Comparison of ENCODE assay signal across 14 cellular contexts in genomic region chr9:8366161-8366926, GRCh38.
A peak's percentile ranks its signal among the peaks of the same experiment; 100 is the strongest.
DNase-seq lines count a peak whose midpoint lies in the region; ATAC-seq, FAIRE-seq and TF ChIP-seq lines count a peak whose summit lies in the region.
"Had no signal": no experiment of that assay in that cellular context is flagged by ENCODE, and none has a peak within 500 bp of the region (broad histone marks: within the 10 kb centered on the region; RNA-seq: fewer than 3 reads in every experiment).

No MANE protein-coding gene starts in this region.

- WGBS in ovary, 3 donors, result 78 to 89% (median 88%) methylated on average over 3 of the region's 3 CpGs

- H3K27me3 ChIP-seq in ovary (no peaks in the 10 kb centered on the region), gastrocnemius medialis (no peaks in the 10 kb centered on the region)
- H3K27me3 ChIP-seq: upper lobe of right lung had no signal

- H3K36me3 ChIP-seq in ovary (no peaks in the 10 kb centered on the region), gastrocnemius medialis (no peaks in the 10 kb centered on the region)
- H3K36me3 ChIP-seq: upper lobe of right lung had no signal

- FAIRE-seq in H54 (lab: Jason Lieb, UNC), result peak; percentile 91

- no peak for TF ChIP-seq EP300 in ovary (IDR thresholded peaks at IDR 0.05)

- TF ChIP-seq CTCF in CD14-positive monocyte (IDR thresholded peaks at IDR 0.05) (no peak), astrocyte of the spinal cord (IDR thresholded peaks at IDR 0.05; ENCODE audit: low read depth, low read length) (no peak), ovary (IDR thresholded peaks at IDR 0.05) (no peak), gastrocnemius medialis (IDR thresholded peaks at IDR 0.05 in 4 of 5, conservative IDR thresholded peaks at IDR 0.05 in 1 of 5) (no peak)

- no peaks in the 10 kb centered on the region for H3K36me3 Mint-ChIP-seq in CD14-positive monocyte
- H3K36me3 Mint-ChIP-seq in naive thymus-derived CD8-positive, alpha-beta T cell, result no peaks in the 10 kb centered on the region

- H3K4me3 ChIP-seq in astrocyte of the spinal cord (ENCODE audit: low read depth, low read length) (no peak overlapping the region), ovary (no peak overlapping the region), gastrocnemius medialis (no peak overlapping the region)
- H3K4me3 ChIP-seq: lung, upper lobe of right lung had no signal

- TF ChIP-seq POLR2A in H54 (IDR thresholded peaks at IDR 0.05; ENCODE audit: low read depth, low read length) (no peak), ovary (IDR thresholded peaks at IDR 0.05) (no peak), gastrocnemius medialis (IDR thresholded peaks at IDR 0.05) (no peak)

- POLR2A ChIA-PET in naive thymus-derived CD8-positive, alpha-beta T cell (lab: Charles Lee), result no interaction called here

- peak overlapping the region in 4 of 7 donors; percentile 12 to 49 (median 34) for H3K27ac Mint-ChIP-seq in CD14-positive monocyte
- no peak overlapping the region for H3K27ac Mint-ChIP-seq in naive thymus-derived CD8-positive, alpha-beta T cell

- no peaks in the 10 kb centered on the region for H3K9me3 ChIP-seq in ovary
- no peaks in the 10 kb centered on the region for H3K9me3 ChIP-seq in gastrocnemius medialis
- H3K9me3 ChIP-seq: upper lobe of right lung had no signal

- H3K27ac ChIP-seq in ovary (no peak overlapping the region), gastrocnemius medialis (no peak overlapping the region)
- H3K27ac ChIP-seq: upper lobe of right lung had no signal

- H3K9me3 Mint-ChIP-seq in CD14-positive monocyte, result no peaks in the 10 kb centered on the region
- H3K9me3 Mint-ChIP-seq in naive thymus-derived CD8-positive, alpha-beta T cell, result no peaks in the 10 kb centered on the region

- H3K4me3 Mint-ChIP-seq in CD14-positive monocyte, result no peak overlapping the region
- no peak overlapping the region for H3K4me3 Mint-ChIP-seq in naive thymus-derived CD8-positive, alpha-beta T cell

- H3K27me3 Mint-ChIP-seq in CD14-positive monocyte (ENCODE audit: low read depth in 3 of 3), result no peaks in the 10 kb centered on the region
- H3K27me3 Mint-ChIP-seq in naive thymus-derived CD8-positive, alpha-beta T cell, result no peaks in the 10 kb centered on the region

- no peak for ATAC-seq in naive thymus-derived CD8-positive, alpha-beta T cell
- no peak for ATAC-seq in gastrocnemius medialis
- ATAC-seq: upper lobe of right lung had no signal

- intact Hi-C loops in CD14-positive monocyte (cut with micrococcal nuclease), result no loop called here
- intact Hi-C loops in ovary (cut with DNase I), result no loop called here
- intact Hi-C loops in gastrocnemius medialis (cut with DNase I; ENCODE audit: low total_unique reads), result no loop called here

- DNase-seq in CD14-positive monocyte (ENCODE audit: low spot score) (no peak), H54 (ENCODE audit: insufficient read length, low spot score) (no peak), astrocyte of the spinal cord (ENCODE audit: low read depth, low spot score) (peak; percentile 75), lung microvascular endothelial cell (ENCODE audit: low read depth in 2 of 2) (peak; percentile 14 to 80), ovary (no peak), gastrocnemius medialis (no peak)
- DNase-seq in activated effector memory CD4-positive, alpha-beta T cell treated with anti-CD3 and anti-CD28 coated beads, Interleukin-2, amount 50 U/mL, for 16 hours, result no peak
- no peak for DNase-seq in naive thymus-derived CD8-positive, alpha-beta T cell
- DNase-seq: activated CD8-positive, alpha-beta memory T cell treated with anti-CD3 and anti-CD28 coated beads, Interleukin-2, amount 50 U/mL, for 48 hours; COR-L47; glutamatergic neuron; NCI-H1092; upper lobe of right lung had no signal

- H3K4me1 Mint-ChIP-seq in CD14-positive monocyte, result peaks cover 17% of the 10 kb centered on the region
- no peaks in the 10 kb centered on the region for H3K4me1 Mint-ChIP-seq in naive thymus-derived CD8-positive, alpha-beta T cell

- in situ Hi-C loops in astrocyte of the spinal cord (cut with HindIII; ENCODE audit: low sequenced_read_pairs) (no loop called here), gastrocnemius medialis (cut with MboI; ENCODE audit: low sequenced_read_pairs in 4 of 4) (no loop called here)

- H3K4me1 ChIP-seq in ovary (ENCODE audit: insufficient read depth) (no peaks in the 10 kb centered on the region), gastrocnemius medialis (no peaks in the 10 kb centered on the region)
- H3K4me1 ChIP-seq: upper lobe of right lung had no signal

Comparison
In these comparisons a context has a peak if more than half of its experiments do, and no peak if none do; other contexts are left out.
1. DNase-seq: peak in astrocyte of the spinal cord (single experiment) and lung microvascular endothelial cell (2 of 2); none in CD14-positive monocyte (single experiment), H54 (single experiment), ovary (0 of 5), activated effector memory CD4-positive, alpha-beta T cell treated with anti-CD3 and anti-CD28 coated beads, Interleukin-2, amount 50 U/mL, for 16 hours (single experiment), naive thymus-derived CD8-positive, alpha-beta T cell (0 of 10) and gastrocnemius medialis (0 of 2).
2. H3K27ac Mint-ChIP-seq: peak in CD14-positive monocyte (4 of 7); none in naive thymus-derived CD8-positive, alpha-beta T cell (0 of 10).